In the genomic region with DNA sequence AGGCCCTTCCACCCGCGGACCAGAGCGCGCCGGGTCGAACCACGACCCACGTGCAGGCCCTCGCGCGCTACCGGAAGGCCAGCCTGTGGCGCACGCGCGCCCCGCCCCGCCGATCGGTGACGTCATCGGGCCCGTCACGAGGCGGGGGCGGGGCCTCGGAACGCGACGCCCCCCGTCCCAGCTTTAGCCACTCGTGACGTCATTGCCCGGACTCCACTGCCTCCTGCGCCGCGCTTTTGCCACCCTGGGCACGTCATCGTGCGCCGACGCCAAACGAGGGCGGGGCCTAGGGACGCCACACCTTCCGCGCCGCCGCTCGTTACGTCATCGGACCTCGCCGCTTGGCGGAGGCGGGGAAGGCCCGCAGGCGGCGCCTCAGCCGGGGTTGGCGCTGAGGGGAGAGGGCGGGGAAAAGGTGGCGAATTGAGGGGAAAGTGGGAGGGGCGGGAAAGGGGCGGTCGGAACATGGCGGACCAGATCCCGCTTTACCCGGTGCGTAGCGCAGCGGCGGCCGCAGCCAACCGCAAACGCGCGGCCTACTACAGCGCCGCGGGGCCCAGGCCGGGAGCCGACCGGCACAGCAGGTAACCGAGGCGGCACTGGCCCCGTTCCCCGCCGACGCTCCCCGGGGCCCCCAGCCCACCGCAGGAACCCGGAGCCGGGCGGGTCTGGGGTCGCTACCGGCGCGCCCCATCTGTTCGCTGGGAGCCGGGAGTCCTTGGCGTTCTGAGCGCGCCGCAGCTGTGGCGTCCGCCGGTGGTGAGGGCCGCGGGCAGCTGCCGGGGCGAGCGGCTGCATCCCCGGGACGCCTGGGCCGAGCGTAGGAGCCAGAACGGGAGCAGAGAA, we compare ENCODE assay signal across 8 cellular contexts. TPM values are rescaled to one million over a fixed set of nuclear protein-coding genes. Genes with fewer than 3 reads are reported as not detected.
DNase-seq lines count a peak whose midpoint lies in the region; ATAC-seq, FAIRE-seq and TF ChIP-seq lines count a peak whose summit lies in the region.

A gene with protein sequence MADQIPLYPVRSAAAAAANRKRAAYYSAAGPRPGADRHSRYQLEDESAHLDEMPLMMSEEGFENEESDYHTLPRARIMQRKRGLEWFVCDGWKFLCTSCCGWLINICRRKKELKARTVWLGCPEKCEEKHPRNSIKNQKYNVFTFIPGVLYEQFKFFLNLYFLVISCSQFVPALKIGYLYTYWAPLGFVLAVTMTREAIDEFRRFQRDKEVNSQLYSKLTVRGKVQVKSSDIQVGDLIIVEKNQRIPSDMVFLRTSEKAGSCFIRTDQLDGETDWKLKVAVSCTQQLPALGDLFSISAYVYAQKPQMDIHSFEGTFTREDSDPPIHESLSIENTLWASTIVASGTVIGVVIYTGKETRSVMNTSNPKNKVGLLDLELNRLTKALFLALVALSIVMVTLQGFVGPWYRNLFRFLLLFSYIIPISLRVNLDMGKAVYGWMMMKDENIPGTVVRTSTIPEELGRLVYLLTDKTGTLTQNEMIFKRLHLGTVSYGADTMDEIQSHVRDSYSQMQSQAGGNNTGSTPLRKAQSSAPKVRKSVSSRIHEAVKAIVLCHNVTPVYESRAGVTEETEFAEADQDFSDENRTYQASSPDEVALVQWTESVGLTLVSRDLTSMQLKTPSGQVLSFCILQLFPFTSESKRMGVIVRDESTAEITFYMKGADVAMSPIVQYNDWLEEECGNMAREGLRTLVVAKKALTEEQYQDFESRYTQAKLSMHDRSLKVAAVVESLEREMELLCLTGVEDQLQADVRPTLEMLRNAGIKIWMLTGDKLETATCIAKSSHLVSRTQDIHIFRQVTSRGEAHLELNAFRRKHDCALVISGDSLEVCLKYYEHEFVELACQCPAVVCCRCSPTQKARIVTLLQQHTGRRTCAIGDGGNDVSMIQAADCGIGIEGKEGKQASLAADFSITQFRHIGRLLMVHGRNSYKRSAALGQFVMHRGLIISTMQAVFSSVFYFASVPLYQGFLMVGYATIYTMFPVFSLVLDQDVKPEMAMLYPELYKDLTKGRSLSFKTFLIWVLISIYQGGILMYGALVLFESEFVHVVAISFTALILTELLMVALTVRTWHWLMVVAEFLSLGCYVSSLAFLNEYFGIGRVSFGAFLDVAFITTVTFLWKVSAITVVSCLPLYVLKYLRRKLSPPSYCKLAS (plus strand): TSS at position 449 of the 846 bp plus-strand sequence. CDS start 17 bp downstream, at position 466.

- no peaks in the 10 kb centered on the region for H3K9me2 ChIP-seq in SU-DHL-6 (replicated peaks; ENCODE audit: insufficient read depth, low read length)

- H3K36me3 ChIP-seq in SU-DHL-6 (ENCODE audit: low read length) (no peaks in the 10 kb centered on the region), pancreas (no peaks in the 10 kb centered on the region), tibial artery (no peaks in the 10 kb centered on the region)

- FAIRE-seq in pancreas (lab: Jason Lieb, UNC) = peak; percentile 57

- DNase-seq in GM10266 (ENCODE audit: extremely low spot score) (peak; percentile 99), NCI-H1092 (lab: John Stamatoyannopoulos, UW) (peak; percentile 93), Right ventricle myocardium inferior (ENCODE audit: missing footprints) (peak; percentile 98), pancreas (peak; percentile 94 to 99 (median 98)), tibial artery (peak; percentile 95 to 99)
- DNase-seq in activated naive CD8-positive, alpha-beta T cell treated with anti-CD3 and anti-CD28 coated beads, Interleukin-2, amount 10 ng/mL, durations not matched to agents 7 days and 5 days = peak; percentile 100

- peak within 1 kb of the TSS; percentile 91 for H3K4me3 Mint-ChIP-seq in activated naive CD8-positive, alpha-beta T cell treated with anti-CD3 and anti-CD28 coated beads, Interleukin-2, amount 10 ng/mL, durations not matched to agents 7 days and 5 days

- no peak for TF ChIP-seq CTCF in GM10266 (IDR thresholded peaks at IDR 0.05; ENCODE audit: control insufficient read depth, insufficient read depth, low read depth, missing control alignments)
- TF ChIP-seq CTCF in SU-DHL-6 (IDR thresholded peaks at IDR 0.05; ENCODE audit: insufficient read depth, low read length, poor library complexity, severe bottlenecking) = no peak
- no peak for TF ChIP-seq CTCF in pancreas (IDR thresholded peaks at IDR 0.05)
- no peak for TF ChIP-seq CTCF in tibial artery (IDR thresholded peaks at IDR 0.05)

- peaks cover 24% of the 10 kb centered on the region for H3K79me2 ChIP-seq in SU-DHL-6 (ENCODE audit: insufficient read depth, low read length)

- H3K9ac ChIP-seq in SU-DHL-6 (ENCODE audit: low read length) = peak within 1 kb of the TSS; percentile 93

- 0% methylated on average over 66 to 118 of the region's 118 CpGs for WGBS in pancreas, 2 donors

- no peaks in the 10 kb centered on the region for H3K27me3 ChIP-seq in SU-DHL-6 (ENCODE audit: low read length)
- H3K27me3 ChIP-seq in pancreas = no peaks in the 10 kb centered on the region
- H3K27me3 ChIP-seq in tibial artery = no peaks in the 10 kb centered on the region

- peaks cover 38% of the 10 kb centered on the region for H3K36me3 Mint-ChIP-seq in activated naive CD8-positive, alpha-beta T cell treated with anti-CD3 and anti-CD28 coated beads, Interleukin-2, amount 10 ng/mL, durations not matched to agents 7 days and 5 days

- intact Hi-C loops in Right ventricle myocardium inferior (cut with DNase I) = loop anchor here (5.0 kb wide), 2 partner anchors 323 to 613 kb away; no protein-coding TSS in a partner anchor
- intact Hi-C loops in pancreas (cut with DNase I) = no loop called here
- intact Hi-C loops in tibial artery (cut with DNase I; ENCODE audit: low total_unique reads) = loop anchor here (10.0 kb wide), 1 partner anchor 526 kb away; no protein-coding TSS in a partner anchor

- H3K4me1 ChIP-seq in pancreas = peaks cover 0 to 13% (median 11%) of the 10 kb centered on the region in 3 donors
- H3K4me1 ChIP-seq in tibial artery = peaks cover 0 to 14% (median 11%) of the 10 kb centered on the region in 4 donors

- peaks cover 15% of the 10 kb centered on the region for H3F3A ChIP-seq in SU-DHL-6 (ENCODE audit: insufficient read depth)

- H4K20me1 ChIP-seq in SU-DHL-6 (ENCODE audit: low read depth, low read length) = no peaks in the 10 kb centered on the region

- POLR2A ChIA-PET in activated naive CD8-positive, alpha-beta T cell treated with anti-CD3 and anti-CD28 coated beads, Interleukin-2, amount 10 ng/mL, durations not matched to agents 7 days and 5 days (lab: Charles Lee) = interaction anchor here (1.1 kb wide), 1 partner anchor 965 kb away, joined by 6 read pairs; a partner anchor contains a TSS

- H3K9me3 ChIP-seq in SU-DHL-6 (ENCODE audit: insufficient read depth, low read length) (no peaks in the 10 kb centered on the region), pancreas (no peaks in the 10 kb centered on the region), tibial artery (no peaks in the 10 kb centered on the region)

- peaks cover 20% of the 10 kb centered on the region for H3K9me3 Mint-ChIP-seq in activated naive CD8-positive, alpha-beta T cell treated with anti-CD3 and anti-CD28 coated beads, Interleukin-2, amount 10 ng/mL, durations not matched to agents 7 days and 5 days

- no peaks in the 10 kb centered on the region for H3K27me3 Mint-ChIP-seq in activated naive CD8-positive, alpha-beta T cell treated with anti-CD3 and anti-CD28 coated beads, Interleukin-2, amount 10 ng/mL, durations not matched to agents 7 days and 5 days

- H2AFZ ChIP-seq in SU-DHL-6 (ENCODE audit: low read depth, low read length, severe bottlenecking) = peak within 1 kb of the TSS; percentile 97

- H3K4me2 ChIP-seq in SU-DHL-6 (ENCODE audit: low read depth, low read length, poor library complexity, severe bottlenecking) = peak within 1 kb of the TSS; percentile 93

- peak within 1 kb of the TSS; percentile 63 for H3K27ac ChIP-seq in SU-DHL-6 (ENCODE audit: low read depth, low read length)
- H3K27ac ChIP-seq in pancreas = peak within 1 kb of the TSS; percentile 85 to 90 (median 87)
- peak within 1 kb of the TSS; percentile 98 for H3K27ac ChIP-seq in tibial artery

- peaks cover 23% of the 10 kb centered on the region for H3K4me1 Mint-ChIP-seq in activated naive CD8-positive, alpha-beta T cell treated with anti-CD3 and anti-CD28 coated beads, Interleukin-2, amount 10 ng/mL, durations not matched to agents 7 days and 5 days

- peak within 1 kb of the TSS; percentile 78 for H3K4me3 ChIP-seq in SU-DHL-6 (ENCODE audit: insufficient read depth, low read length, poor library complexity, severe bottlenecking)
- H3K4me3 ChIP-seq in pancreas = peak within 1 kb of the TSS; percentile 94 to 100 (median 97)
- H3K4me3 ChIP-seq in tibial artery = peak within 1 kb of the TSS; percentile 99 to 100

- ATAC-seq in HG02588 (IDR thresholded peaks at IDR 0.05; ENCODE audit: unreplicated experiment) (peak; percentile 86), Right ventricle myocardium inferior (peak; percentile 97), pancreas (peak; percentile 93 to 98 (median 94))
- ATAC-seq in activated naive CD8-positive, alpha-beta T cell treated with anti-CD3 and anti-CD28 coated beads, Interleukin-2, amount 10 ng/mL, durations not matched to agents 7 days and 5 days (ENCODE audit: low read depth) = peak; percentile 81

- peak within 1 kb of the TSS; percentile 98 for H3K27ac Mint-ChIP-seq in activated naive CD8-positive, alpha-beta T cell treated with anti-CD3 and anti-CD28 coated beads, Interleukin-2, amount 10 ng/mL, durations not matched to agents 7 days and 5 days

RNA-seq across cellular contexts. Expression of the gene that starts here (rescaled TPM):
- 10 to 100 TPM; 34.2 to 39.0 TPM for total RNA-seq in activated naive CD8-positive, alpha-beta T cell treated with anti-CD3 and anti-CD28 coated beads, Interleukin-2, amount 10 ng/mL, durations not matched to agents 7 days and 5 days
- total RNA-seq in Right ventricle myocardium inferior = 11.7 TPM
- total RNA-seq in pancreas = 10 to 100 TPM; 13.2 to 19.0 (median 16.0) TPM
- polyA plus RNA-seq in pancreas = 10 to 100 TPM; 10.2 to 10.7 TPM

Comparison
In these comparisons a context has a peak if more than half of its experiments do, and no peak if none do; other contexts are left out.
1. Peak in every context shown above with its lines: DNase-seq, ATAC-seq, H3K4me3 ChIP-seq and H3K27ac ChIP-seq.
2. intact Hi-C loops: an anchor here in Right ventricle myocardium inferior (5.0 kb wide) and tibial artery (10.0 kb wide); none called in pancreas.